ENCODE assay signal across 16 cellular contexts in the genomic region with DNA sequence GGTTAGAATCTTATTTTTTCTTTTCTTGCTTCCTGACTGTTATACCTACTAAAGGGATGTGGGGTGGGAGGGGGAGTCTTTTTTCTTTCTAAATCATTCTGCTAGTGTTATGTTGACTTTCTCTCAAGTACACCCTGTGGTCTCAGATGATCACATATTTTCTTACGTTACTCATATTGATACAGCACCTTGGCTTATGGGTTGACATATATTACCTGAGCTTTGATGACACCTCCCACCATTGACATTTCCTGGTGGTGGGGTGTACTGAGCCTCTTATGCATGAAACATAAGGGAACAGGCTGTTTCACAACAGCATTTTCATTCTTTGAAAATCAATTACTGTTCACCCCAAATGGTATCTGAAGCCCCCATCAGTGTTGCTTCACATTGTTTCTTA.
"Had no signal": no experiment of that assay in that cellular context is flagged by ENCODE, and none has a peak within 500 bp of the region (broad histone marks: within the 10 kb centered on the region; RNA-seq: fewer than 3 reads in every experiment).

No MANE protein-coding gene starts in this region.

- H3K36me3 Mint-ChIP-seq: immature natural killer cell had no signal

- ATAC-seq: left ventricle myocardium superior, WTC11 had no signal

- H3K9me3 Mint-ChIP-seq: immature natural killer cell; T-helper 2 cell treated with Interferon-gamma antibody and Interleukin-4, amounts not matched to agents 5 μg/mL and 100 μg/mL, for 36 hours had no signal

- H3K27ac Mint-ChIP-seq: brain; immature natural killer cell; T-helper 2 cell treated with Interferon-gamma antibody and Interleukin-4, amounts not matched to agents 5 μg/mL and 100 μg/mL, for 36 hours; WTC11 had no signal

- DNase-seq: anterior cingulate cortex; caudate nucleus; immature natural killer cell; kidney glomerular epithelial cell; left ventricle myocardium superior; retina; SHP77 treated with DMSO at 0.1 percent for 48 hours; SK-N-SH; spleen; stimulated activated CD8-positive, alpha-beta memory T cell treated with anti-CD3 and anti-CD28 coated beads, Interleukin-4, amount 100 ng/mL, for 48 hours; stimulated activated naive CD4-positive, alpha-beta T cell treated with Interleukin-2 at 50 U/mL for 16 hours; trophoblast cell had no signal

- H3K4me3 Mint-ChIP-seq: brain; immature natural killer cell; neural crest cell; T-helper 2 cell treated with Interferon-gamma antibody and Interleukin-4, amounts not matched to agents 5 μg/mL and 100 μg/mL, for 36 hours; WTC11 had no signal

- H3K4me1 Mint-ChIP-seq: brain, neural crest cell had no signal
